ENCODE assay signal across 2 cellular contexts in the genomic region with DNA sequence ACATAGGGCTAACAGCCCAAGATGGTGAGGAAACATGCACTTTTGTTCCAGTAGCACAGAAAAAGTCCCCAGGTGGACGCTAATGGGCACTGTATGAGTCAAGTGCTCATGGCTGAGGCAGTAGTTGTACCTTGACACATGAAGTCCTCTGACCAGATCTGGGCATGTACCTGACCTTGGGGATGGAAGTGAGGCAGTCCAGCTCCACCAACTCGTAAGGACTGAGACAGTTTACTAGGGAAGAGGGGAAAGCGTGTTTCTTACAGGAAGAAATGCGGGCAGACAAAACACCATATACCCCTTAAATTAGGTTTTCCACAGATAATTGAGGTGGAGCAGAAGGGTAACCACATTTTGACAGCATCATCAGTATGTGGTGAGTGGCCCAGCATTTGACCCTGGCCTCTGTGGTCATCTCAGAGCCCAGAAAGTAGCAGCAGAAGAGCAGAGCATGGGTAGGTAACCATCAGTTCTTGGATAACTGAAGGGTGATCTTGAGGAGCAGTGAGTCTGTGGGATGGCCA.
TF ChIP-seq lines count a peak whose summit lies in the region.

No MANE protein-coding gene starts in this region.

TF ChIP-seq in HepG2, 621 proteins besides CTCF, POLR2A, EP300 and RAD21 (continues in another document):
- no peak for TF ChIP-seq SYNCRIP (IDR thresholded peaks at IDR 0.05; ENCODE audit: insufficient read depth, low read depth, low read length)
- TF ChIP-seq, protein P1, sequence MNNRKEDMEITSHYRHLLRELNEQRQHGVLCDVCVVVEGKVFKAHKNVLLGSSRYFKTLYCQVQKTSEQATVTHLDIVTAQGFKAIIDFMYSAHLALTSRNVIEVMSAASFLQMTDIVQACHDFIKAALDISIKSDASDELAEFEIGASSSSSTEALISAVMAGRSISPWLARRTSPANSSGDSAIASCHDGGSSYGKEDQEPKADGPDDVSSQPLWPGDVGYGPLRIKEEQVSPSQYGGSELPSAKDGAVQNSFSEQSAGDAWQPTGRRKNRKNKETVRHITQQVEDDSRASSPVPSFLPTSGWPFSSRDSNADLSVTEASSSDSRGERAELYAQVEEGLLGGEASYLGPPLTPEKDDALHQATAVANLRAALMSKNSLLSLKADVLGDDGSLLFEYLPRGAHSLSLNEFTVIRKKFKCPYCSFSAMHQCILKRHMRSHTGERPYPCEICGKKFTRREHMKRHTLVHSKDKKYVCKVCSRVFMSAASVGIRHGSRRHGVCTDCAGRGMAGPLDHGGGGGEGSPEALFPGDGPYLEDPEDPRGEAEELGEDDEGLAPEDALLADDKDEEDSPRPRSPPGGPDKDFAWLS (CRISPR knock-in tag; IDR thresholded peaks at IDR 0.05; ENCODE audit: borderline replicate concordance): no peak
- TF ChIP-seq MIER2 (CRISPR knock-in tag; IDR thresholded peaks at IDR 0.05): no peak
- 0 out of 2 replicates have a peak, but pooled peaks have one; percentile 12 for TF ChIP-seq ZNF598 (CRISPR knock-in tag; IDR thresholded peaks at IDR 0.05; ENCODE audit: borderline replicate concordance)
- 0 out of 2 replicates have a peak, but pooled peaks have one; percentile 41 for TF ChIP-seq KLF13 (CRISPR knock-in tag; IDR thresholded peaks at IDR 0.05)
- TF ChIP-seq NONO (IDR thresholded peaks at IDR 0.05): no peak
- no peak for TF ChIP-seq NONO (CRISPR knock-in tag; conservative IDR thresholded peaks at IDR 0.05)
- TF ChIP-seq, protein P2, sequence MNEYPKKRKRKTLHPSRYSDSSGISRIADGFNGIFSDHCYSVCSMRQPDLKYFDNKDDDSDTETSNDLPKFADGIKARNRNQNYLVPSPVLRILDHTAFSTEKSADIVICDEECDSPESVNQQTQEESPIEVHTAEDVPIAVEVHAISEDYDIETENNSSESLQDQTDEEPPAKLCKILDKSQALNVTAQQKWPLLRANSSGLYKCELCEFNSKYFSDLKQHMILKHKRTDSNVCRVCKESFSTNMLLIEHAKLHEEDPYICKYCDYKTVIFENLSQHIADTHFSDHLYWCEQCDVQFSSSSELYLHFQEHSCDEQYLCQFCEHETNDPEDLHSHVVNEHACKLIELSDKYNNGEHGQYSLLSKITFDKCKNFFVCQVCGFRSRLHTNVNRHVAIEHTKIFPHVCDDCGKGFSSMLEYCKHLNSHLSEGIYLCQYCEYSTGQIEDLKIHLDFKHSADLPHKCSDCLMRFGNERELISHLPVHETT (CRISPR knock-in tag; conservative IDR thresholded peaks at IDR 0.05): no peak
- no peak for TF ChIP-seq KAT7 (CRISPR knock-in tag; IDR thresholded peaks at IDR 0.05; ENCODE audit: borderline replicate concordance)
- TF ChIP-seq, protein P3, sequence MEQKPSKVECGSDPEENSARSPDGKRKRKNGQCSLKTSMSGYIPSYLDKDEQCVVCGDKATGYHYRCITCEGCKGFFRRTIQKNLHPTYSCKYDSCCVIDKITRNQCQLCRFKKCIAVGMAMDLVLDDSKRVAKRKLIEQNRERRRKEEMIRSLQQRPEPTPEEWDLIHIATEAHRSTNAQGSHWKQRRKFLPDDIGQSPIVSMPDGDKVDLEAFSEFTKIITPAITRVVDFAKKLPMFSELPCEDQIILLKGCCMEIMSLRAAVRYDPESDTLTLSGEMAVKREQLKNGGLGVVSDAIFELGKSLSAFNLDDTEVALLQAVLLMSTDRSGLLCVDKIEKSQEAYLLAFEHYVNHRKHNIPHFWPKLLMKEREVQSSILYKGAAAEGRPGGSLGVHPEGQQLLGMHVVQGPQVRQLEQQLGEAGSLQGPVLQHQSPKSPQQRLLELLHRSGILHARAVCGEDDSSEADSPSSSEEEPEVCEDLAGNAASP (CRISPR knock-in tag; IDR thresholded peaks at IDR 0.05; ENCODE audit: borderline replicate concordance): no peak
- TF ChIP-seq ZNF546 (CRISPR knock-in tag; conservative IDR thresholded peaks at IDR 0.05): 0 out of 2 replicates have a peak, but pooled peaks have one; percentile 59
- no peak for TF ChIP-seq TAF15 (IDR thresholded peaks at IDR 0.05; ENCODE audit: low read depth, low read length, poor library complexity, severe bottlenecking)
- no peak for TF ChIP-seq MATR3 (CRISPR knock-in tag; IDR thresholded peaks at IDR 0.05)
- TF ChIP-seq, protein P4, sequence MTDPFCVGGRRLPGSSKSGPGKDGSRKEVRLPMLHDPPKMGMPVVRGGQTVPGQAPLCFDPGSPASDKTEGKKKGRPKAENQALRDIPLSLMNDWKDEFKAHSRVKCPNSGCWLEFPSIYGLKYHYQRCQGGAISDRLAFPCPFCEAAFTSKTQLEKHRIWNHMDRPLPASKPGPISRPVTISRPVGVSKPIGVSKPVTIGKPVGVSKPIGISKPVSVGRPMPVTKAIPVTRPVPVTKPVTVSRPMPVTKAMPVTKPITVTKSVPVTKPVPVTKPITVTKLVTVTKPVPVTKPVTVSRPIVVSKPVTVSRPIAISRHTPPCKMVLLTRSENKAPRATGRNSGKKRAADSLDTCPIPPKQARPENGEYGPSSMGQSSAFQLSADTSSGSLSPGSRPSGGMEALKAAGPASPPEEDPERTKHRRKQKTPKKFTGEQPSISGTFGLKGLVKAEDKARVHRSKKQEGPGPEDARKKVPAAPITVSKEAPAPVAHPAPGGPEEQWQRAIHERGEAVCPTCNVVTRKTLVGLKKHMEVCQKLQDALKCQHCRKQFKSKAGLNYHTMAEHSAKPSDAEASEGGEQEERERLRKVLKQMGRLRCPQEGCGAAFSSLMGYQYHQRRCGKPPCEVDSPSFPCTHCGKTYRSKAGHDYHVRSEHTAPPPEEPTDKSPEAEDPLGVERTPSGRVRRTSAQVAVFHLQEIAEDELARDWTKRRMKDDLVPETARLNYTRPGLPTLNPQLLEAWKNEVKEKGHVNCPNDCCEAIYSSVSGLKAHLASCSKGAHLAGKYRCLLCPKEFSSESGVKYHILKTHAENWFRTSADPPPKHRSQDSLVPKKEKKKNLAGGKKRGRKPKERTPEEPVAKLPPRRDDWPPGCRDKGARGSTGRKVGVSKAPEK (CRISPR knock-in tag; IDR thresholded peaks at IDR 0.05; ENCODE audit: borderline replicate concordance): no peak
- TF ChIP-seq, protein P5, sequence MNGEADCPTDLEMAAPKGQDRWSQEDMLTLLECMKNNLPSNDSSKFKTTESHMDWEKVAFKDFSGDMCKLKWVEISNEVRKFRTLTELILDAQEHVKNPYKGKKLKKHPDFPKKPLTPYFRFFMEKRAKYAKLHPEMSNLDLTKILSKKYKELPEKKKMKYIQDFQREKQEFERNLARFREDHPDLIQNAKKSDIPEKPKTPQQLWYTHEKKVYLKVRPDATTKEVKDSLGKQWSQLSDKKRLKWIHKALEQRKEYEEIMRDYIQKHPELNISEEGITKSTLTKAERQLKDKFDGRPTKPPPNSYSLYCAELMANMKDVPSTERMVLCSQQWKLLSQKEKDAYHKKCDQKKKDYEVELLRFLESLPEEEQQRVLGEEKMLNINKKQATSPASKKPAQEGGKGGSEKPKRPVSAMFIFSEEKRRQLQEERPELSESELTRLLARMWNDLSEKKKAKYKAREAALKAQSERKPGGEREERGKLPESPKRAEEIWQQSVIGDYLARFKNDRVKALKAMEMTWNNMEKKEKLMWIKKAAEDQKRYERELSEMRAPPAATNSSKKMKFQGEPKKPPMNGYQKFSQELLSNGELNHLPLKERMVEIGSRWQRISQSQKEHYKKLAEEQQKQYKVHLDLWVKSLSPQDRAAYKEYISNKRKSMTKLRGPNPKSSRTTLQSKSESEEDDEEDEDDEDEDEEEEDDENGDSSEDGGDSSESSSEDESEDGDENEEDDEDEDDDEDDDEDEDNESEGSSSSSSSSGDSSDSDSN (CRISPR knock-in tag; IDR thresholded peaks at IDR 0.05): peak; percentile 29; the same call in 1 of the 2 replicates

TF ChIP-seq in GM12891, 5 proteins besides CTCF, POLR2A, EP300 and RAD21 (continued from another document):
- no peak for TF ChIP-seq POLR2AphosphoS5 (IDR thresholded peaks at IDR 0.05; ENCODE audit: low read depth, low read length)
- TF ChIP-seq SPI1 (IDR thresholded peaks at IDR 0.05; ENCODE audit: low read depth, low read length): no peak
- no peak for TF ChIP-seq TAF1 (IDR thresholded peaks at IDR 0.05; ENCODE audit: low read depth, low read length)
- TF ChIP-seq POU2F2 (IDR thresholded peaks at IDR 0.05; ENCODE audit: low read depth, low read length): no peak
